ENCODE assay signal across 1 cellular context in genomic region chr22:26432619-26433311, GRCh38.
A peak's percentile ranks its signal among the peaks of the same experiment; 100 is the strongest.
TF ChIP-seq lines count a peak whose summit lies in the region.

No MANE protein-coding gene starts in this region.

TF ChIP-seq in K562, 482 proteins besides CTCF, POLR2A, EP300 and RAD21 (continues in another document):
- TF ChIP-seq PTBP1 (IDR thresholded peaks at IDR 0.05; ENCODE audit: low read depth, low read length) (no peak), RBM22 (IDR thresholded peaks at IDR 0.05; ENCODE audit: low read depth, low read length, poor library complexity, severe bottlenecking) (no peak), IRF1 (CRISPR knock-in tag; IDR thresholded peaks at IDR 0.05; ENCODE audit: borderline replicate concordance) (no peak), THRAP3 (IDR thresholded peaks at IDR 0.05; ENCODE audit: borderline replicate concordance) (no peak), LCOR (CRISPR knock-in tag; IDR thresholded peaks at IDR 0.05) (no peak), ZNF778 (CRISPR knock-in tag; IDR thresholded peaks at IDR 0.05) (no peak), SMARCE1 (IDR thresholded peaks at IDR 0.05) (no peak), ARID3B (CRISPR knock-in tag; IDR thresholded peaks at IDR 0.05; ENCODE audit: borderline replicate concordance) (no peak), TRIM24 (IDR thresholded peaks at IDR 0.05) (peak in 1 of 2 experiments; percentile 23; a peak in 2 of 4 replicates), MAFK (IDR thresholded peaks at IDR 0.05; ENCODE audit: low read length) (no peak), ZNF384 (IDR thresholded peaks at IDR 0.05; ENCODE audit: low read depth, low read length) (no peak), SRSF9 (IDR thresholded peaks at IDR 0.05; ENCODE audit: borderline replicate concordance, low read depth, low read length) (no peak), ZNF830 (CRISPR knock-in tag; IDR thresholded peaks at IDR 0.05) (no peak), TAF7 (tag; IDR thresholded peaks at IDR 0.05) (no peak), KDM1A (IDR thresholded peaks at IDR 0.05) (peak; percentile 34 to 61; a peak in 1 of 4 replicates), ZBTB7A (IDR thresholded peaks at IDR 0.05; ENCODE audit: borderline replicate concordance, control insufficient read depth, low read depth, low read length) (no peak), RFX5 (IDR thresholded peaks at IDR 0.05; ENCODE audit: low read depth, low read length) (no peak), CEBPG (CRISPR knock-in tag; IDR thresholded peaks at IDR 0.05) (peak; percentile 23; the same call in 1 of the 2 replicates), CEBPG (tag; conservative IDR thresholded peaks at IDR 0.05 in 1 of 2, IDR thresholded peaks at IDR 0.05 in 1 of 2) (peak; percentile 7 to 54; a peak in 1 of 4 replicates), HNRNPL (IDR thresholded peaks at IDR 0.05; ENCODE audit: low read depth, low read length) (no peak), RBM25 (IDR thresholded peaks at IDR 0.05; ENCODE audit: low read depth, low read length, severe bottlenecking) (peak; percentile 92), HDAC3 (IDR thresholded peaks at IDR 0.05; ENCODE audit: borderline replicate concordance, partially characterized antibody) (no peak), ZNF239 (CRISPR knock-in tag; IDR thresholded peaks at IDR 0.05) (no peak), ZNF3 (CRISPR knock-in tag; IDR thresholded peaks at IDR 0.05) (no peak), ZNF253 (CRISPR knock-in tag; conservative IDR thresholded peaks at IDR 0.05) (no peak), ZNF408 (CRISPR knock-in tag; IDR thresholded peaks at IDR 0.05; ENCODE audit: low read depth) (no peak), MBD2 (IDR thresholded peaks at IDR 0.05; ENCODE audit: borderline replicate concordance, low read depth) (no peak), CHD4 (IDR thresholded peaks at IDR 0.05; ENCODE audit: insufficient read depth, insufficient replicate concordance, low read depth, low read length, poor library complexity, severe bottlenecking) (peak; percentile 34), ATF3 (IDR thresholded peaks at IDR 0.05) (no peak), ATF3 (CRISPR knock-in tag; conservative IDR thresholded peaks at IDR 0.05) (no peak), KLF13 (tag; IDR thresholded peaks at IDR 0.05; ENCODE audit: borderline replicate concordance, low read depth) (no peak), ZNF174 (CRISPR knock-in tag; IDR thresholded peaks at IDR 0.05) (no peak), GABPB2 (CRISPR knock-in tag; conservative IDR thresholded peaks at IDR 0.05) (no peak), DACH1 (IDR thresholded peaks at IDR 0.05; ENCODE audit: partially characterized antibody) (no peak), NR1H2 (CRISPR knock-in tag; IDR thresholded peaks at IDR 0.05) (no peak), CCNT2 (IDR thresholded peaks at IDR 0.05; ENCODE audit: borderline replicate concordance, extremely low read depth, insufficient read length, low read depth, low read length) (no peak), BRF1 (IDR thresholded peaks at IDR 0.05; ENCODE audit: borderline replicate concordance, extremely low read depth, insufficient read length) (no peak), SP1 (CRISPR knock-in tag; IDR thresholded peaks at IDR 0.05) (no peak), PKNOX1 (IDR thresholded peaks at IDR 0.05) (no peak), JUND (IDR thresholded peaks at IDR 0.05; ENCODE audit: borderline replicate concordance, low read depth, low read length) (no peak), JUND (tag; IDR thresholded peaks at IDR 0.05; ENCODE audit: borderline replicate concordance, low read depth, low read length) (no peak), JUNB (CRISPR knock-in tag; conservative IDR thresholded peaks at IDR 0.05) (no peak), ZNF395 (CRISPR knock-in tag; IDR thresholded peaks at IDR 0.05) (no peak), GTF2B (IDR thresholded peaks at IDR 0.05; ENCODE audit: extremely low read depth, insufficient read length) (no peak)
- TF ChIP-seq, protein P1, sequence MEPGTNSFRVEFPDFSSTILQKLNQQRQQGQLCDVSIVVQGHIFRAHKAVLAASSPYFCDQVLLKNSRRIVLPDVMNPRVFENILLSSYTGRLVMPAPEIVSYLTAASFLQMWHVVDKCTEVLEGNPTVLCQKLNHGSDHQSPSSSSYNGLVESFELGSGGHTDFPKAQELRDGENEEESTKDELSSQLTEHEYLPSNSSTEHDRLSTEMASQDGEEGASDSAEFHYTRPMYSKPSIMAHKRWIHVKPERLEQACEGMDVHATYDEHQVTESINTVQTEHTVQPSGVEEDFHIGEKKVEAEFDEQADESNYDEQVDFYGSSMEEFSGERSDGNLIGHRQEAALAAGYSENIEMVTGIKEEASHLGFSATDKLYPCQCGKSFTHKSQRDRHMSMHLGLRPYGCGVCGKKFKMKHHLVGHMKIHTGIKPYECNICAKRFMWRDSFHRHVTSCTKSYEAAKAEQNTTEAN (CRISPR knock-in tag; IDR thresholded peaks at IDR 0.05): no peak
- TF ChIP-seq, protein P2, sequence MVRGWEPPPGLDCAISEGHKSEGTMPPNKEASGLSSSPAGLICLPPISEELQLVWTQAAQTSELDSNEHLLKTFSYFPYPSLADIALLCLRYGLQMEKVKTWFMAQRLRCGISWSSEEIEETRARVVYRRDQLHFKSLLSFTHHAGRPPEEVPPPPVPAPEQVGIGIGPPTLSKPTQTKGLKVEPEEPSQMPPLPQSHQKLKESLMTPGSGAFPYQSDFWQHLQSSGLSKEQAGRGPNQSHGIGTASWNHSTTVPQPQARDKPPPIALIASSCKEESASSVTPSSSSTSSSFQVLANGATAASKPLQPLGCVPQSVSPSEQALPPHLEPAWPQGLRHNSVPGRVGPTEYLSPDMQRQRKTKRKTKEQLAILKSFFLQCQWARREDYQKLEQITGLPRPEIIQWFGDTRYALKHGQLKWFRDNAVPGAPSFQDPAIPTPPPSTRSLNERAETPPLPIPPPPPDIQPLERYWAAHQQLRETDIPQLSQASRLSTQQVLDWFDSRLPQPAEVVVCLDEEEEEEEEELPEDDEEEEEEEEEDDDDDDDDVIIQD (CRISPR knock-in tag; IDR thresholded peaks at IDR 0.05): no peak
- TF ChIP-seq, protein P3, sequence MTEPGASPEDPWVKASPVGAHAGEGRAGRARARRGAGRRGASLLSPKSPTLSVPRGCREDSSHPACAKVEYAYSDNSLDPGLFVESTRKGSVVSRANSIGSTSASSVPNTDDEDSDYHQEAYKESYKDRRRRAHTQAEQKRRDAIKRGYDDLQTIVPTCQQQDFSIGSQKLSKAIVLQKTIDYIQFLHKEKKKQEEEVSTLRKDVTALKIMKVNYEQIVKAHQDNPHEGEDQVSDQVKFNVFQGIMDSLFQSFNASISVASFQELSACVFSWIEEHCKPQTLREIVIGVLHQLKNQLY (CRISPR knock-in tag; conservative IDR thresholded peaks at IDR 0.05): no peak
- TF ChIP-seq, protein P4, sequence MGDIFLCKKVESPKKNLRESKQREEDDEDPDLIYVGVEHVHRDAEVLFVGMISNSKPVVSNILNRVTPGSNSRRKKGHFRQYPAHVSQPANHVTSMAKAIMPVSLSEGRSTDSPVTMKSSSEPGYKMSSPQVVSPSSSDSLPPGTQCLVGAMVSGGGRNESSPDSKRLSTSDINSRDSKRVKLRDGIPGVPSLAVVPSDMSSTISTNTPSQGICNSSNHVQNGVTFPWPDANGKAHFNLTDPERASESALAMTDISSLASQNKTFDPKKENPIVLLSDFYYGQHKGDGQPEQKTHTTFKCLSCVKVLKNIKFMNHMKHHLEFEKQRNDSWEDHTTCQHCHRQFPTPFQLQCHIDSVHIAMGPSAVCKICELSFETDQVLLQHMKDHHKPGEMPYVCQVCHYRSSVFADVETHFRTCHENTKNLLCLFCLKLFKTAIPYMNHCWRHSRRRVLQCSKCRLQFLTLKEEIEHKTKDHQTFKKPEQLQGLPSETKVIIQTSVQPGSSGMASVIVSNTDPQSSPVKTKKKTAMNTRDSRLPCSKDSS (IDR thresholded peaks at IDR 0.05; ENCODE audit: low read depth, partially characterized antibody): no peak
- TF ChIP-seq, protein P5, sequence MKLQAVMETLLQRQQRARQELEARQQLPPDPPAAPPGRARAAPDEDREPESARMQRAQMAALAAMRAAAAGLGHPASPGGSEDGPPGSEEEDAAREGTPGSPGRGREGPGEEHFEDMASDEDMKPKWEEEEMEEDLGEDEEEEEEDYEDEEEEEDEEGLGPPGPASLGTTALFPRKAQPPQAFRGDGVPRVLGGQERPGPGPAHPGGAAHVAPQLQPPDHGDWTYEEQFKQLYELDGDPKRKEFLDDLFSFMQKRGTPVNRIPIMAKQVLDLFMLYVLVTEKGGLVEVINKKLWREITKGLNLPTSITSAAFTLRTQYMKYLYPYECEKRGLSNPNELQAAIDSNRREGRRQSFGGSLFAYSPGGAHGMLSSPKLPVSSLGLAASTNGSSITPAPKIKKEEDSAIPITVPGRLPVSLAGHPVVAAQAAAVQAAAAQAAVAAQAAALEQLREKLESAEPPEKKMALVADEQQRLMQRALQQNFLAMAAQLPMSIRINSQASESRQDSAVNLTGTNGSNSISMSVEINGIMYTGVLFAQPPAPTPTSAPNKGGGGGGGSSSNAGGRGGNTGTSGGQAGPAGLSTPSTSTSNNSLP (IDR thresholded peaks at IDR 0.05; ENCODE audit: borderline replicate concordance, low read depth, low read length): no peak
- TF ChIP-seq, protein P6, sequence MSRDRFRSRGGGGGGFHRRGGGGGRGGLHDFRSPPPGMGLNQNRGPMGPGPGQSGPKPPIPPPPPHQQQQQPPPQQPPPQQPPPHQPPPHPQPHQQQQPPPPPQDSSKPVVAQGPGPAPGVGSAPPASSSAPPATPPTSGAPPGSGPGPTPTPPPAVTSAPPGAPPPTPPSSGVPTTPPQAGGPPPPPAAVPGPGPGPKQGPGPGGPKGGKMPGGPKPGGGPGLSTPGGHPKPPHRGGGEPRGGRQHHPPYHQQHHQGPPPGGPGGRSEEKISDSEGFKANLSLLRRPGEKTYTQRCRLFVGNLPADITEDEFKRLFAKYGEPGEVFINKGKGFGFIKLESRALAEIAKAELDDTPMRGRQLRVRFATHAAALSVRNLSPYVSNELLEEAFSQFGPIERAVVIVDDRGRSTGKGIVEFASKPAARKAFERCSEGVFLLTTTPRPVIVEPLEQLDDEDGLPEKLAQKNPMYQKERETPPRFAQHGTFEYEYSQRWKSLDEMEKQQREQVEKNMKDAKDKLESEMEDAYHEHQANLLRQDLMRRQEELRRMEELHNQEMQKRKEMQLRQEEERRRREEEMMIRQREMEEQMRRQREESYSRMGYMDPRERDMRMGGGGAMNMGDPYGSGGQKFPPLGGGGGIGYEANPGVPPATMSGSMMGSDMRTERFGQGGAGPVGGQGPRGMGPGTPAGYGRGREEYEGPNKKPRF (IDR thresholded peaks at IDR 0.05; ENCODE audit: low read depth, low read length): no peak
